In genomic region chr3:14771593-14772497, GRCh38 we compare ENCODE assay signal across 23 cellular contexts. TPM values are rescaled to one million over a fixed set of nuclear protein-coding genes. Genes with fewer than 3 reads are reported as not detected.
DNase-seq lines count a peak whose midpoint lies in the region; ATAC-seq and TF ChIP-seq lines count a peak whose summit lies in the region.
"Had no signal": no experiment of that assay in that cellular context is flagged by ENCODE, and none has a peak within 500 bp of the region (broad histone marks: within the 10 kb centered on the region; RNA-seq: fewer than 3 reads in every experiment).

No MANE protein-coding gene starts in this region.

- TF ChIP-seq CTCF in endothelial cell (IDR thresholded peaks at IDR 0.05; ENCODE audit: unreplicated experiment) = no peak
- no peak for TF ChIP-seq CTCF in osteocyte (IDR thresholded peaks at IDR 0.05)

- no peak overlapping the region for H3K27ac Mint-ChIP-seq in activated CD4-positive, alpha-beta memory T cell treated with anti-CD3 and anti-CD28 coated beads, Interleukin-2, amount 10 ng/mL, durations not matched to agents 7 days and 5 days
- H3K27ac Mint-ChIP-seq in activated CD4-positive, alpha-beta memory T cell treated with anti-CD3 and anti-CD28 coated beads for 36 hours = no peak overlapping the region
- H3K27ac Mint-ChIP-seq in endothelial cell (ENCODE audit: unreplicated experiment) = peak overlapping the region; percentile 42
- H3K27ac Mint-ChIP-seq in osteocyte (ENCODE audit: unreplicated experiment) = no peak overlapping the region
- H3K27ac Mint-ChIP-seq: activated CD4-positive, alpha-beta T cell treated with anti-CD3 and anti-CD28 coated beads, Interleukin-2, amount 10 ng/mL, durations not matched to agents 24 days and 14 days had no signal

- no peaks in the 10 kb centered on the region for H3K4me1 Mint-ChIP-seq in activated CD4-positive, alpha-beta memory T cell treated with anti-CD3 and anti-CD28 coated beads, Interleukin-2, amount 10 ng/mL, durations not matched to agents 7 days and 5 days
- no peaks in the 10 kb centered on the region for H3K4me1 Mint-ChIP-seq in activated CD4-positive, alpha-beta memory T cell treated with anti-CD3 and anti-CD28 coated beads for 36 hours (ENCODE audit: low read depth)
- H3K4me1 Mint-ChIP-seq in endothelial cell (ENCODE audit: unreplicated experiment) (peaks cover 20% of the 10 kb centered on the region), osteocyte (ENCODE audit: unreplicated experiment) (no peaks in the 10 kb centered on the region)
- H3K4me1 Mint-ChIP-seq: activated CD4-positive, alpha-beta T cell treated with anti-CD3 and anti-CD28 coated beads, Interleukin-2, amount 10 ng/mL, durations not matched to agents 24 days and 14 days; CD4-positive, CD25-positive, alpha-beta regulatory T cell had no signal

- H3K27me3 ChIP-seq in H7 (ENCODE audit: control insufficient read depth, insufficient read depth, low read length) = no peaks in the 10 kb centered on the region

- no peak overlapping the region for H3K4me3 ChIP-seq in H7 (ENCODE audit: insufficient read depth, low read depth, low read length)
- H3K4me3 ChIP-seq: lower lobe of right lung, mucosa of descending colon, PC-9, thoracic aorta had no signal

- DNase-seq in activated CD4-positive, alpha-beta memory T cell treated with anti-CD3 and anti-CD28 coated beads, Interleukin-2, amount 10 ng/mL, durations not matched to agents 7 days and 5 days = peak; percentile 14
- no peak for DNase-seq in activated CD4-positive, alpha-beta memory T cell treated with anti-CD3 and anti-CD28 coated beads for 36 hours
- DNase-seq in H7 = peak; percentile 30
- DNase-seq in endothelial cell (ENCODE audit: low spot score) = no peak
- peak; percentile 53 for DNase-seq in osteocyte (ENCODE audit: extremely low spot score, unreplicated experiment)
- DNase-seq in stimulated activated naive CD8-positive, alpha-beta T cell treated with anti-CD3 and anti-CD28 coated beads, Interleukin-15, Interleukin-2, amounts not matched to agents 100 U/mL and 50 U/mL, for 24 hours = no peak
- DNase-seq: activated CD4-positive, alpha-beta T cell treated with anti-CD3 and anti-CD28 coated beads, Interleukin-2, amount 10 ng/mL, durations not matched to agents 24 days and 14 days; CD4-positive, CD25-positive, alpha-beta regulatory T cell; lower lobe of right lung; mucosa of descending colon; NCI-H187; NCI-H2171 treated with DMSO at 0.1 percent for 48 hours; NCI-H524 treated with DMSO at 0.1 percent for 48 hours; PC-9; SHP77 treated with DMSO at 0.1 percent for 48 hours; stimulated activated naive CD4-positive, alpha-beta T cell; T1000; WERI-Rb-1 had no signal

- H3K27me3 Mint-ChIP-seq in activated CD4-positive, alpha-beta memory T cell treated with anti-CD3 and anti-CD28 coated beads, Interleukin-2, amount 10 ng/mL, durations not matched to agents 7 days and 5 days = peaks cover 2% of the 10 kb centered on the region
- peaks cover 1% of the 10 kb centered on the region for H3K27me3 Mint-ChIP-seq in activated CD4-positive, alpha-beta memory T cell treated with anti-CD3 and anti-CD28 coated beads for 36 hours
- H3K27me3 Mint-ChIP-seq in endothelial cell (ENCODE audit: unreplicated experiment) (peaks cover 22% of the 10 kb centered on the region), osteocyte (ENCODE audit: unreplicated experiment) (peaks cover 6% of the 10 kb centered on the region)
- H3K27me3 Mint-ChIP-seq: activated CD4-positive, alpha-beta T cell treated with anti-CD3 and anti-CD28 coated beads, Interleukin-2, amount 10 ng/mL, durations not matched to agents 24 days and 14 days had no signal

- CTCF ChIA-PET in activated CD4-positive, alpha-beta memory T cell treated with anti-CD3 and anti-CD28 coated beads, Interleukin-2, amount 10 ng/mL, durations not matched to agents 7 days and 5 days (lab: Charles Lee) = no interaction called here
- CTCF ChIA-PET in activated CD4-positive, alpha-beta memory T cell treated with anti-CD3 and anti-CD28 coated beads for 36 hours (lab: Charles Lee) = interaction anchor here (1.2 kb wide), 1 partner anchor 9 kb away, joined by 3 read pairs; no protein-coding TSS in a partner anchor

- no peaks in the 10 kb centered on the region for H3K36me3 Mint-ChIP-seq in activated CD4-positive, alpha-beta memory T cell treated with anti-CD3 and anti-CD28 coated beads, Interleukin-2, amount 10 ng/mL, durations not matched to agents 7 days and 5 days (ENCODE audit: low read depth)
- no peaks in the 10 kb centered on the region for H3K36me3 Mint-ChIP-seq in activated CD4-positive, alpha-beta memory T cell treated with anti-CD3 and anti-CD28 coated beads for 36 hours
- H3K36me3 Mint-ChIP-seq in endothelial cell (ENCODE audit: low read depth, unreplicated experiment) (no peaks in the 10 kb centered on the region), osteocyte (ENCODE audit: unreplicated experiment) (no peaks in the 10 kb centered on the region)
- H3K36me3 Mint-ChIP-seq: CD4-positive, CD25-positive, alpha-beta regulatory T cell had no signal

- ATAC-seq in stimulated activated naive CD8-positive, alpha-beta T cell treated with anti-CD3 and anti-CD28 coated beads, Interleukin-15, Interleukin-2, amounts not matched to agents 100 U/mL and 50 U/mL, for 24 hours = no peak
- ATAC-seq in HG02588 (IDR thresholded peaks at IDR 0.05; ENCODE audit: unreplicated experiment) (no peak), HG03378 (IDR thresholded peaks at IDR 0.05; ENCODE audit: unreplicated experiment) (no peak)
- ATAC-seq: lower lobe of right lung, mucosa of descending colon, sciatic nerve had no signal

- POLR2A ChIA-PET in activated CD4-positive, alpha-beta memory T cell treated with anti-CD3 and anti-CD28 coated beads, Interleukin-2, amount 10 ng/mL, durations not matched to agents 7 days and 5 days (lab: Charles Lee) = no interaction called here
- POLR2A ChIA-PET in activated CD4-positive, alpha-beta memory T cell treated with anti-CD3 and anti-CD28 coated beads for 36 hours (lab: Charles Lee) = no interaction called here

- intact Hi-C loops in activated CD4-positive, alpha-beta memory T cell treated with anti-CD3 and anti-CD28 coated beads for 36 hours (cut with micrococcal nuclease) = no loop called here

- H3K9me3 Mint-ChIP-seq in activated CD4-positive, alpha-beta memory T cell treated with anti-CD3 and anti-CD28 coated beads, Interleukin-2, amount 10 ng/mL, durations not matched to agents 7 days and 5 days = no peaks in the 10 kb centered on the region
- H3K9me3 Mint-ChIP-seq in activated CD4-positive, alpha-beta memory T cell treated with anti-CD3 and anti-CD28 coated beads for 36 hours = no peaks in the 10 kb centered on the region
- no peaks in the 10 kb centered on the region for H3K9me3 Mint-ChIP-seq in endothelial cell (ENCODE audit: unreplicated experiment)
- no peaks in the 10 kb centered on the region for H3K9me3 Mint-ChIP-seq in osteocyte (ENCODE audit: unreplicated experiment)
- H3K9me3 Mint-ChIP-seq: activated CD4-positive, alpha-beta T cell treated with anti-CD3 and anti-CD28 coated beads, Interleukin-2, amount 10 ng/mL, durations not matched to agents 24 days and 14 days; CD4-positive, CD25-positive, alpha-beta regulatory T cell had no signal

- no peak overlapping the region for H3K4me3 Mint-ChIP-seq in activated CD4-positive, alpha-beta memory T cell treated with anti-CD3 and anti-CD28 coated beads, Interleukin-2, amount 10 ng/mL, durations not matched to agents 7 days and 5 days
- H3K4me3 Mint-ChIP-seq in activated CD4-positive, alpha-beta memory T cell treated with anti-CD3 and anti-CD28 coated beads for 36 hours = no peak overlapping the region
- H3K4me3 Mint-ChIP-seq in endothelial cell (ENCODE audit: unreplicated experiment) (no peak overlapping the region), osteocyte (ENCODE audit: unreplicated experiment) (no peak overlapping the region)
- H3K4me3 Mint-ChIP-seq: activated CD4-positive, alpha-beta T cell treated with anti-CD3 and anti-CD28 coated beads, Interleukin-2, amount 10 ng/mL, durations not matched to agents 24 days and 14 days; CD4-positive, CD25-positive, alpha-beta regulatory T cell had no signal

- no peaks in the 10 kb centered on the region for H3K36me3 ChIP-seq in H7 (replicated peaks; ENCODE audit: control insufficient read depth, insufficient read depth, low read length)
- H3K36me3 ChIP-seq: lower lobe of right lung, thoracic aorta, WERI-Rb-1 had no signal

RNA-seq across cellular contexts. Expression of gene FGD5, which starts 46.9 kb away (rescaled TPM):
- under 1 TPM in 1 of 2 experiments, not detected in 1; 0.10 TPM for total RNA-seq in activated CD4-positive, alpha-beta memory T cell treated with anti-CD3 and anti-CD28 coated beads, Interleukin-2, amount 10 ng/mL, durations not matched to agents 7 days and 5 days
- total RNA-seq in activated CD4-positive, alpha-beta memory T cell treated with anti-CD3 and anti-CD28 coated beads for 36 hours = under 1 TPM in 1 of 2 experiments, not detected in 1; 0.12 TPM
- 19.8 and 25.8 TPM in 2 replicates for total RNA-seq in H7 (2014; rRNA removed; shearing (Covaris generic))
- total RNA-seq in endothelial cell (ENCODE audit: unreplicated experiment) (294 TPM), osteocyte (not detected in 2 replicates)
- total RNA-seq: A172, PC-9 had no signal

Comparison
In these comparisons a context has a peak if more than half of its experiments do, and no peak if none do; other contexts are left out.
1. DNase-seq: peak in activated CD4-positive, alpha-beta memory T cell treated with anti-CD3 and anti-CD28 coated beads, Interleukin-2, amount 10 ng/mL, durations not matched to agents 7 days and 5 days (single experiment), H7 (single experiment) and osteocyte (single experiment); none in activated CD4-positive, alpha-beta memory T cell treated with anti-CD3 and anti-CD28 coated beads for 36 hours (single experiment), endothelial cell (single experiment) and stimulated activated naive CD8-positive, alpha-beta T cell treated with anti-CD3 and anti-CD28 coated beads, Interleukin-15, Interleukin-2, amounts not matched to agents 100 U/mL and 50 U/mL, for 24 hours (single experiment).
2. RNA of gene FGD5, which starts 46.9 kb away (total RNA-seq): 294 TPM in endothelial cell (single experiment) and 19.8 to 25.8 TPM in H7; 0.12 TPM in activated CD4-positive, alpha-beta memory T cell treated with anti-CD3 and anti-CD28 coated beads for 36 hours, not detected in osteocyte and 0.10 TPM in activated CD4-positive, alpha-beta memory T cell treated with anti-CD3 and anti-CD28 coated beads, Interleukin-2, amount 10 ng/mL, durations not matched to agents 7 days and 5 days; every median in the first group is over 10 times any median in the second.